Comparison of ENCODE assay signal across 28 cellular contexts in the genomic region with DNA sequence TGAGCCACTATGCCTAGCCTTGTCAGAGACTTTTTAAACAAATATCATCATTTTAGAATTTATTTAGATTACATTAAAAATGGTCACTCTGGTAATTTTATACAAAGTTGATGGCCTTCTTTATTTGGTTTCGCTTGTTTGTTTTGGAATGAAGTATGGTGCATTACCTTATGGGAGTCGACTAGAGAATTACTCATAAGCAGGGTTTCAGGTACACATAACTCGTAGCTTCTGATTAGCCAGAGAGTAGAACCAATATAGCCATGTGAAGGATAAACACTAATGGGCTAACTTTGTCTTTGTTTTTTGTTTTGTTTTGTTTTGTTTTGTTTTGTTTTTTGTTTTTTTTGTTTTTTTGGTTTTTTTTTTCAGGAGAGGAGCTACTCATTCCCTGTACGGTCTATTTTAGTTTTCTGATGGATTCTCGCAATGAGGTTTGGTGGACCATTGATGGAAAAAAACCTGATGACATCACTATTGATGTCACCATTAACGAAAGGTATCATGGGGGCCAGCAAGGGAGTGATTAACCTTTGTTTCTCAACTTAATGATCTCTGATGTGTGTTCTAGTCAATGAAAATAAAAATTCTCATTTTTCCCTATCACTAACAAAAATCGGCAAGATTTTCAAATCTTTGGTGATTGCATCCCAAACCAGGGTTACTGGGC.
"Had no signal": no experiment of that assay in that cellular context is flagged by ENCODE, and none has a peak within 500 bp of the region (broad histone marks: within the 10 kb centered on the region; RNA-seq: fewer than 3 reads in every experiment).

No MANE protein-coding gene starts in this region.

- H3K27ac ChIP-seq: ascending aorta, VCaP had no signal

- H3K27me3 ChIP-seq: ascending aorta had no signal

- H3K36me3 ChIP-seq: ascending aorta had no signal

- DNase-seq: activated B cell treated with CpG ODN at 0.5 μM for 24 hours; activated CD4-positive, alpha-beta memory T cell treated with anti-CD3 and anti-CD28 coated beads for 36 hours; activated CD4-positive, alpha-beta T cell treated with anti-CD3 and anti-CD28 coated beads for 4 hours; activated CD4-positive, alpha-beta T cell treated with anti-CD3 and anti-CD28 coated beads, Interleukin-2, amount 10 ng/mL, durations not matched to agents 24 days and 14 days; activated CD4-positive, alpha-beta T cell treated with anti-CD3 and anti-CD28 coated beads, Interleukin-2, amount 50 U/mL, for 1 hour; activated CD4-positive, alpha-beta T cell treated with anti-CD3 and anti-CD28 coated beads, Interleukin-2, amount 50 U/mL, for 4 hours; activated CD4-positive, CD25-positive, alpha-beta regulatory T cell treated with anti-CD3 and anti-CD28 coated beads, Interleukin-2, amount 50 U/mL, for 72 hours; activated CD8-positive, alpha-beta memory T cell treated with anti-CD3 and anti-CD28 coated beads, Interleukin-2, amount 50 U/mL, for 4 hours; activated CD8-positive, alpha-beta T cell treated with anti-CD3 and anti-CD28 coated beads for 36 hours; activated effector memory CD4-positive, alpha-beta T cell treated with Interleukin-2 at 50 U/mL for 16 hours; activated gamma-delta T cell; activated naive CD4-positive, alpha-beta T cell treated with anti-CD3 and anti-CD28 coated beads, Interleukin-2, amount 10 ng/mL, durations not matched to agents 7 days and 5 days; activated naive CD4-positive, alpha-beta T cell treated with Interleukin-2 at 50 U/mL for 16 hours; activated naive CD8-positive, alpha-beta T cell treated with anti-CD3 and anti-CD28 coated beads, Interleukin-2, amount 10 ng/mL, durations not matched to agents 7 days and 5 days; activated naive CD8-positive, alpha-beta T cell treated with anti-CD3 and anti-CD28 coated beads, Interleukin-2, amount 50 U/mL, for 24 hours; activated T-cell treated with anti-CD3 and anti-CD28 coated beads for 4 hours; activated T-cell treated with anti-CD3 and anti-CD28 coated beads, Interleukin-2, amount 50 U/mL, for 1 hour; activated T-cell treated with anti-CD3 and anti-CD28 coated beads, Interleukin-2, amount 50 U/mL, for 4 hours; activated T-cell treated with anti-CD3 and anti-CD28 coated beads, Interleukin-2, amount 50 U/mL, for 72 hours; amygdala; anterior cingulate cortex; central memory CD4-positive, alpha-beta T cell; T-helper 1 cell; T-helper 2 cell; T-helper 9 cell had no signal

- H3K9me3 ChIP-seq: ascending aorta had no signal

- ATAC-seq: activated CD8-positive, alpha-beta T cell treated with anti-CD3 and anti-CD28 coated beads for 36 hours; activated naive CD8-positive, alpha-beta T cell treated with anti-CD3 and anti-CD28 coated beads, Interleukin-2, amount 50 U/mL, for 24 hours; activated T-cell treated with anti-CD3 and anti-CD28 coated beads, Interleukin-2, amount 50 U/mL, for 4 hours; activated T-cell treated with anti-CD3 and anti-CD28 coated beads, Interleukin-2, amount 50 U/mL, for 72 hours had no signal

- H3K4me3 ChIP-seq: ascending aorta had no signal

- H3K4me1 ChIP-seq: ascending aorta had no signal

- FAIRE-seq: TTC549 had no signal
